ENCODE assay signal across 16 cellular contexts in the genomic region with DNA sequence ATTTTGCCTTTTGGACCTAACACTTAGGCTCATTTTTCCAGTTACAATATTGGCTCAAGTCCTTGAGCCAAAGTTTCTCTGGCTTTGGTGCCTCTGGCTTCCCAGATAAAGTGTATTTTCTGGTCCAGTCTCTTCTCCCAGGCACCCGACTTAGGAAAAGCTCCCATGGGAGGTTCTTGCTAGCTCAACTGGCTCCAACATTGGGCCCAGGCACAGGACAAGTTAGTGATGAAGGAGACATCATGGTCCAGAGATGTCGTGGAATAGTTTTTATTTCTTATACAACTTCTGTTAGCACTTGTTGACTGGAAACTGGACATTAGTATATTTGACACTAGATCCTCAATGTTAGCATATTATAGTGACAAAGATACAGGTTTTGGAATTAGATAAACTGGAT. TPM values are rescaled to one million over a fixed set of nuclear protein-coding genes. Genes with fewer than 3 reads are reported as not detected.
A peak's percentile ranks its signal among the peaks of the same experiment; 100 is the strongest.
DNase-seq lines count a peak whose midpoint lies in the region; ATAC-seq and TF ChIP-seq lines count a peak whose summit lies in the region.
"Had no signal": no experiment of that assay in that cellular context is flagged by ENCODE, and none has a peak within 500 bp of the region (broad histone marks: within the 10 kb centered on the region; RNA-seq: fewer than 3 reads in every experiment).

No MANE protein-coding gene starts in this region.

- no peak overlapping the region for H3K4ac ChIP-seq in trophoblast cell (ENCODE audit: low read depth, low read length)

- H3K27me3 Mint-ChIP-seq in nephron (ENCODE audit: low read depth) = peaks cover 11% of the 10 kb centered on the region
- peaks cover 71% of the 10 kb centered on the region for H3K27me3 Mint-ChIP-seq in activated CD4-positive, alpha-beta T cell treated with anti-CD3 and anti-CD28 coated beads, Interleukin-2, amount 10 ng/mL, durations not matched to agents 7 days and 5 days

- H3K79me1 ChIP-seq in trophoblast cell (ENCODE audit: low read length) = peaks cover 1% of the 10 kb centered on the region

- POLR2A ChIA-PET in activated CD4-positive, alpha-beta T cell treated with anti-CD3 and anti-CD28 coated beads, Interleukin-2, amount 10 ng/mL, durations not matched to agents 7 days and 5 days (lab: Charles Lee) = no interaction called here

- peak overlapping the region in 2 of 3 experiments; percentile 19 to 34 for H3K4me3 Mint-ChIP-seq in nephron
- H3K4me3 Mint-ChIP-seq in activated CD4-positive, alpha-beta T cell treated with anti-CD3 and anti-CD28 coated beads, Interleukin-2, amount 10 ng/mL, durations not matched to agents 7 days and 5 days = no peak overlapping the region
- H3K4me3 Mint-ChIP-seq: CD4-positive, alpha-beta T cell had no signal

- TF ChIP-seq CTCF in nephron (IDR thresholded peaks at IDR 0.05; ENCODE audit: unreplicated experiment in 3 of 3) = no peak
- no peak for TF ChIP-seq CTCF in suprapubic skin (IDR thresholded peaks at IDR 0.05)
- no peak for TF ChIP-seq CTCF in vagina (IDR thresholded peaks at IDR 0.05)

- no peak overlapping the region for H3K18ac ChIP-seq in trophoblast cell (ENCODE audit: low read length)

- TF ChIP-seq EP300 in suprapubic skin (IDR thresholded peaks at IDR 0.05) = no peak

- peak in 2 of 3 donors; percentile 62 to 72 for DNase-seq in right cardiac atrium
- DNase-seq in Right ventricle myocardium superior = no peak
- DNase-seq in suprapubic skin (ENCODE audit: low spot score in 2 of 2) = no peak
- DNase-seq in vagina (ENCODE audit: extremely low spot score in 2 of 2) = no peak
- DNase-seq in trophoblast cell = no peak
- DNase-seq in activated CD4-positive, alpha-beta T cell treated with anti-CD3 and anti-CD28 coated beads, Interleukin-2, amount 10 ng/mL, durations not matched to agents 7 days and 5 days = no peak
- DNase-seq: ACHN; Calu3; CD4-positive, alpha-beta T cell; DMS153; EL; GM23248 had no signal

- H3K79me2 ChIP-seq in trophoblast cell (ENCODE audit: control insufficient read depth, insufficient read depth, low read length, poor library complexity) = no peaks in the 10 kb centered on the region

- CTCF ChIA-PET in activated CD4-positive, alpha-beta T cell treated with anti-CD3 and anti-CD28 coated beads, Interleukin-2, amount 10 ng/mL, durations not matched to agents 7 days and 5 days (lab: Charles Lee) = no interaction called here

- H2AFZ ChIP-seq in trophoblast cell (ENCODE audit: insufficient read depth, low read length, poor library complexity) = no peak overlapping the region
- H2AFZ ChIP-seq: GM23248 had no signal

- intact Hi-C loops in right cardiac atrium (cut with DNase I) = loop anchor here in 2 of 4 donors (10.0 kb wide), 1 partner anchor 1227 kb away; no protein-coding TSS in a partner anchor
- intact Hi-C loops in Right ventricle myocardium superior (cut with DNase I) = no loop called here
- intact Hi-C loops in vagina (cut with DNase I) = no loop called here

- H3K14ac ChIP-seq in trophoblast cell (ENCODE audit: low read length) = no peak overlapping the region

- no peak overlapping the region for H2BK120ac ChIP-seq in trophoblast cell (ENCODE audit: insufficient read depth, low read length, poor library complexity)

- H3K4me1 Mint-ChIP-seq in nephron = peaks cover 24% of the 10 kb centered on the region
- peaks cover 12% of the 10 kb centered on the region for H3K4me1 Mint-ChIP-seq in activated CD4-positive, alpha-beta T cell treated with anti-CD3 and anti-CD28 coated beads, Interleukin-2, amount 10 ng/mL, durations not matched to agents 7 days and 5 days

- peak overlapping the region; percentile 43 for H3K27ac ChIP-seq in right cardiac atrium (ENCODE audit: low read length)
- peak overlapping the region; percentile 35 for H3K27ac ChIP-seq in suprapubic skin
- H3K27ac ChIP-seq in vagina = peak overlapping the region; percentile 49
- no peak overlapping the region for H3K27ac ChIP-seq in trophoblast cell (ENCODE audit: low read depth, low read length)
- H3K27ac ChIP-seq: BLaER1 treated with 17β-estradiol and CSF1 and Interleukin-3, amounts not matched to agents 10 nM and 100 nM; GM23248 had no signal

- no peak overlapping the region for H2BK12ac ChIP-seq in trophoblast cell (ENCODE audit: low read length)

- H3K4me1 ChIP-seq in right cardiac atrium (ENCODE audit: control insufficient read depth, insufficient read depth, low read length) = peaks cover 3% of the 10 kb centered on the region
- H3K4me1 ChIP-seq in suprapubic skin = peaks cover 17% of the 10 kb centered on the region
- peaks cover 5% of the 10 kb centered on the region for H3K4me1 ChIP-seq in vagina
- peaks cover 0 to 2% of the 10 kb centered on the region in 2 experiments for H3K4me1 ChIP-seq in trophoblast cell (ENCODE audit: control insufficient read depth in 1 of 2, insufficient read depth in 2 of 2, low read length in 2 of 2)

- H3K27ac Mint-ChIP-seq in nephron = peak overlapping the region in 2 of 3 experiments; percentile 29 to 98
- H3K27ac Mint-ChIP-seq in activated CD4-positive, alpha-beta T cell treated with anti-CD3 and anti-CD28 coated beads, Interleukin-2, amount 10 ng/mL, durations not matched to agents 7 days and 5 days = no peak overlapping the region
- H3K27ac Mint-ChIP-seq: CD4-positive, alpha-beta T cell had no signal

- H4K91ac ChIP-seq in trophoblast cell (ENCODE audit: low read depth, low read length) = no peak overlapping the region

- H3K36me3 Mint-ChIP-seq in nephron (ENCODE audit: low read depth) = no peaks in the 10 kb centered on the region
- H3K36me3 Mint-ChIP-seq in activated CD4-positive, alpha-beta T cell treated with anti-CD3 and anti-CD28 coated beads, Interleukin-2, amount 10 ng/mL, durations not matched to agents 7 days and 5 days (ENCODE audit: low read depth) = no peaks in the 10 kb centered on the region

- H3K27me3 ChIP-seq in right cardiac atrium (ENCODE audit: control insufficient read depth, insufficient read depth) = no peaks in the 10 kb centered on the region
- peaks cover 19% of the 10 kb centered on the region for H3K27me3 ChIP-seq in suprapubic skin
- H3K27me3 ChIP-seq in vagina = no peaks in the 10 kb centered on the region
- H3K27me3 ChIP-seq in trophoblast cell (ENCODE audit: insufficient read depth, low read length) = no peaks in the 10 kb centered on the region

- H3K9me3 Mint-ChIP-seq in nephron = no peaks in the 10 kb centered on the region
- H3K9me3 Mint-ChIP-seq in activated CD4-positive, alpha-beta T cell treated with anti-CD3 and anti-CD28 coated beads, Interleukin-2, amount 10 ng/mL, durations not matched to agents 7 days and 5 days = no peaks in the 10 kb centered on the region
- H3K9me3 Mint-ChIP-seq: CD4-positive, alpha-beta T cell had no signal

- H2AK5ac ChIP-seq in trophoblast cell (ENCODE audit: low read length) = no peak overlapping the region

- no peak overlapping the region for H3K4me3 ChIP-seq in right cardiac atrium (ENCODE audit: low read length)
- no peak overlapping the region for H3K4me3 ChIP-seq in suprapubic skin
- H3K4me3 ChIP-seq in vagina = no peak overlapping the region
- H3K4me3 ChIP-seq in trophoblast cell (ENCODE audit: low read depth, low read length) = no peak overlapping the region
- H3K4me3 ChIP-seq: BLaER1 treated with 17β-estradiol and CSF1 and Interleukin-3, amounts not matched to agents 10 nM and 100 nM; GM23248 had no signal

- no peak overlapping the region for H3K23ac ChIP-seq in trophoblast cell (ENCODE audit: low read length)

- 55% methylated on average over 2 of the region's 2 CpGs for WGBS in right cardiac atrium
- 48% methylated on average over 2 of the region's 2 CpGs for WGBS in suprapubic skin
- no CpG with 5 or more reads among the region's 2 CpGs for WGBS in trophoblast cell (ENCODE audit: extremely low coverage, insufficient coverage, insufficient read length)

- H3K4me2 ChIP-seq in trophoblast cell (ENCODE audit: low read length) = no peak overlapping the region
- H3K4me2 ChIP-seq: BLaER1 treated with 17β-estradiol and CSF1 and Interleukin-3, amounts not matched to agents 10 nM and 100 nM had no signal

- TF ChIP-seq POLR2A in suprapubic skin (IDR thresholded peaks at IDR 0.05) (no peak), vagina (IDR thresholded peaks at IDR 0.05) (no peak)

- no peaks in the 10 kb centered on the region for H3K9me3 ChIP-seq in right cardiac atrium (ENCODE audit: control insufficient read depth, low read length)
- no peaks in the 10 kb centered on the region for H3K9me3 ChIP-seq in suprapubic skin
- H3K9me3 ChIP-seq in vagina = no peaks in the 10 kb centered on the region
- H3K9me3 ChIP-seq in trophoblast cell (ENCODE audit: insufficient read depth, low read depth, low read length) = no peaks in the 10 kb centered on the region

- H3K9ac ChIP-seq in trophoblast cell (ENCODE audit: low read length) = no peak overlapping the region
- H3K9ac ChIP-seq: BLaER1 treated with 17β-estradiol and CSF1 and Interleukin-3, amounts not matched to agents 10 nM and 100 nM; GM23248 had no signal

- H4K12ac ChIP-seq in trophoblast cell (ENCODE audit: low read depth, low read length) = no peak overlapping the region

- H4K8ac ChIP-seq in trophoblast cell (ENCODE audit: low read depth, low read length) = no peak overlapping the region

- no peak overlapping the region for H2BK5ac ChIP-seq in trophoblast cell (ENCODE audit: low read depth, low read length, poor library complexity)

- no peaks in the 10 kb centered on the region for H3K36me3 ChIP-seq in suprapubic skin
- H3K36me3 ChIP-seq in vagina = no peaks in the 10 kb centered on the region
- no peaks in the 10 kb centered on the region for H3K36me3 ChIP-seq in trophoblast cell (ENCODE audit: control insufficient read depth in 1 of 2, insufficient read depth in 2 of 2, low read length in 2 of 2)
- H3K36me3 ChIP-seq: BLaER1 treated with 17β-estradiol and CSF1 and Interleukin-3, amounts not matched to agents 10 nM and 100 nM had no signal

- ATAC-seq in right cardiac atrium (peak in 1 of 2 donors; percentile 32), Right ventricle myocardium superior (ENCODE audit: poor library complexity) (no peak), HG03342 (IDR thresholded peaks at IDR 0.05; ENCODE audit: unreplicated experiment) (no peak)
- ATAC-seq: HCT116 had no signal

RNA-seq across cellular contexts. Expression of gene ZEB2, which starts 8.2 kb away (rescaled TPM):
- total RNA-seq in right cardiac atrium (100 to 1,000 TPM; 132 to 147 (median 141) TPM), Right ventricle myocardium superior (81.0 TPM), suprapubic skin (10 to 100 TPM; 16.3 to 43.7 (median 34.5) TPM), vagina (63.6 TPM)
- polyA plus RNA-seq in right cardiac atrium = 40.2 TPM
- 4.0 and 4.4 TPM in 2 replicates for polyA plus RNA-seq in trophoblast cell (2013)
- 1 to 10 TPM; 3.3 to 3.5 TPM for total RNA-seq in activated CD4-positive, alpha-beta T cell treated with anti-CD3 and anti-CD28 coated beads, Interleukin-2, amount 10 ng/mL, durations not matched to agents 7 days and 5 days

Comparison
In these comparisons a context has a peak if more than half of its experiments do, and no peak if none do; other contexts are left out.
1. DNase-seq: peak in right cardiac atrium (2 of 3); none in Right ventricle myocardium superior (single experiment), suprapubic skin (0 of 2), vagina (0 of 2), trophoblast cell (0 of 2) and activated CD4-positive, alpha-beta T cell treated with anti-CD3 and anti-CD28 coated beads, Interleukin-2, amount 10 ng/mL, durations not matched to agents 7 days and 5 days (single experiment).